7 cellular contexts compared by ENCODE assay signal in genomic region chr7:20120611-20121168, GRCh38.
DNase-seq lines count a peak whose midpoint lies in the region; ATAC-seq, FAIRE-seq and TF ChIP-seq lines count a peak whose summit lies in the region.
"Not testable (repeated sequence)": the region's sequence is repeated elsewhere in the genome, so short reads cannot be mapped to it uniquely, and the experiment has no call there.

No MANE protein-coding gene starts in this region.

- peaks cover 82% of the 10 kb centered on the region for H3K79me2 ChIP-seq in GM23338 (replicated peaks; ENCODE audit: insufficient read depth)

- H3K9me3 ChIP-seq in HUES64 (ENCODE audit: insufficient read depth, low read depth, low read length); iPS-15b (ENCODE audit: control insufficient read depth, insufficient read depth, low read length); kidney (ENCODE audit: control insufficient read depth in 1 of 2, low read length in 2 of 2); neuronal stem cell (replicated peaks in 1 of 2; ENCODE audit: control insufficient read depth in 2 of 2, insufficient read depth in 1 of 2, low read depth in 1 of 2, low read length in 2 of 2): not testable (repeated sequence)

- not testable (repeated sequence) for H3K4ac ChIP-seq in neuronal stem cell (ENCODE audit: low read length)

- in situ Hi-C loops in astrocyte of the spinal cord (cut with HindIII; ENCODE audit: low sequenced_read_pairs): not testable (repeated sequence)

- ATAC-seq in GM23338: peak; percentile 47

- not testable (repeated sequence) for H2AK5ac ChIP-seq in neuronal stem cell (ENCODE audit: low read depth, low read length)

- H4K20me1 ChIP-seq in GM23338 (replicated peaks; ENCODE audit: insufficient read depth): not testable (repeated sequence)

- H3K79me1 ChIP-seq in neuronal stem cell (ENCODE audit: low read depth, low read length): not testable (repeated sequence)

- H3K36me3 ChIP-seq in GM23338 (ENCODE audit: insufficient read depth); iPS-15b (ENCODE audit: control insufficient read depth, insufficient read depth, low read length); kidney (ENCODE audit: control insufficient read depth in 1 of 2, insufficient read depth in 2 of 2, low read length in 2 of 2); neuronal stem cell (replicated peaks in 1 of 2; ENCODE audit: control insufficient read depth in 2 of 2, insufficient read depth in 2 of 2, low read length in 2 of 2): not testable (repeated sequence)
- peaks cover 35% of the 10 kb centered on the region for H3K36me3 ChIP-seq in HUES64 (ENCODE audit: insufficient read depth, low read length)

- H3K4me2 ChIP-seq in GM23338: peak overlapping the region; percentile 81
- not testable (repeated sequence) for H3K4me2 ChIP-seq in neuronal stem cell (ENCODE audit: insufficient read depth, low read length, poor library complexity, severe bottlenecking)

- intact Hi-C loops in kidney (cut with DNase I): not testable (repeated sequence)

- H2AFZ ChIP-seq in GM23338: not testable (repeated sequence)
- peak overlapping the region; percentile 0 for H2AFZ ChIP-seq in neuronal stem cell (ENCODE audit: low read length)

- H3K9me2 ChIP-seq in GM23338 (ENCODE audit: insufficient read depth): not testable (repeated sequence)

- DNase-seq in GM23338 (ENCODE audit: low spot score): peak; percentile 82
- DNase-seq in astrocyte of the spinal cord (ENCODE audit: low read depth, low spot score): peak; percentile 54
- DNase-seq in glutamatergic neuron; neuronal stem cell (ENCODE audit: low spot score): not testable (repeated sequence)
- peak; percentile 45 for DNase-seq in kidney

- WGBS in HUES64: 10% methylated on average over 7 of the region's 7 CpGs
- WGBS in neuronal stem cell (ENCODE audit: extremely low coverage in 2 of 2, insufficient read length in 2 of 2, insufficient replicate concordance in 1 of 2), 2 donors: no CpG with 5 or more reads among the region's 7 CpGs

- H2BK15ac ChIP-seq in neuronal stem cell (ENCODE audit: low read length): not testable (repeated sequence)

- H2BK12ac ChIP-seq in neuronal stem cell (ENCODE audit: low read length): not testable (repeated sequence)

- H3K4me3 ChIP-seq in GM23338 (peak overlapping the region; percentile 66), HUES64 (ENCODE audit: low read length) (peak overlapping the region; percentile 64), iPS-15b (ENCODE audit: low read depth, low read length) (peak overlapping the region; percentile 91)
- H3K4me3 ChIP-seq in astrocyte of the spinal cord (ENCODE audit: low read depth, low read length); kidney (ENCODE audit: low read length in 2 of 2); neuronal stem cell (ENCODE audit: low read length in 2 of 2): not testable (repeated sequence)

- not testable (repeated sequence) for H3K23ac ChIP-seq in neuronal stem cell (ENCODE audit: low read depth, low read length, poor library complexity)

- H3K27me3 ChIP-seq in GM23338 (ENCODE audit: insufficient read depth); HUES64 (ENCODE audit: insufficient read depth, low read length); iPS-15b (ENCODE audit: control insufficient read depth, insufficient read depth, low read length); neuronal stem cell (ENCODE audit: control insufficient read depth in 3 of 3, insufficient read depth in 3 of 3, low read depth in 1 of 3, low read length in 3 of 3): not testable (repeated sequence)

- not testable (repeated sequence) for H3K18ac ChIP-seq in neuronal stem cell (ENCODE audit: low read length)

- not testable (repeated sequence) for H3K14ac ChIP-seq in neuronal stem cell (ENCODE audit: low read length)

- H3K27me3 Mint-ChIP-seq in GM23338 (ENCODE audit: insufficient read depth, low read depth, poor library complexity); glutamatergic neuron (ENCODE audit: unreplicated experiment): not testable (repeated sequence)

- not testable (repeated sequence) for H3K9me3 Mint-ChIP-seq in GM23338; glutamatergic neuron (ENCODE audit: unreplicated experiment)

- not testable (repeated sequence) for H4K8ac ChIP-seq in neuronal stem cell (ENCODE audit: low read depth, low read length)

- H2BK5ac ChIP-seq in neuronal stem cell (ENCODE audit: low read length): not testable (repeated sequence)

- not testable (repeated sequence) for H3K4me3 Mint-ChIP-seq in GM23338
- H3K4me3 Mint-ChIP-seq in glutamatergic neuron (ENCODE audit: unreplicated experiment): peak overlapping the region; percentile 56

- not testable (repeated sequence) for H3F3A ChIP-seq in GM23338 (replicated peaks; ENCODE audit: low read depth)

- FAIRE-seq in kidney (lab: Jason Lieb, UNC): not testable (repeated sequence)

- H3K4me1 Mint-ChIP-seq in GM23338: peaks cover 36% of the 10 kb centered on the region
- H3K4me1 Mint-ChIP-seq in glutamatergic neuron (ENCODE audit: low read depth, unreplicated experiment): not testable (repeated sequence)

- not testable (repeated sequence) for H4K91ac ChIP-seq in neuronal stem cell (ENCODE audit: low read depth, low read length, poor library complexity)

- H3K36me3 Mint-ChIP-seq in GM23338 (ENCODE audit: low read depth): peaks cover 34% of the 10 kb centered on the region
- not testable (repeated sequence) for H3K36me3 Mint-ChIP-seq in glutamatergic neuron (ENCODE audit: unreplicated experiment)

- H3K9ac ChIP-seq in HUES64 (ENCODE audit: low read depth, low read length) (peak overlapping the region; percentile 93), iPS-15b (ENCODE audit: low read depth, low read length) (peak overlapping the region; percentile 95)
- not testable (repeated sequence) for H3K9ac ChIP-seq in kidney (ENCODE audit: low read length in 2 of 2); neuronal stem cell (ENCODE audit: low read depth, low read length, poor library complexity)

- peaks cover 41% of the 10 kb centered on the region for H3K4me1 ChIP-seq in GM23338 (ENCODE audit: insufficient read depth)
- H3K4me1 ChIP-seq in HUES64 (ENCODE audit: insufficient read depth, low read length): peaks cover 51% of the 10 kb centered on the region
- peaks cover 18% of the 10 kb centered on the region for H3K4me1 ChIP-seq in iPS-15b (ENCODE audit: control insufficient read depth, insufficient read depth, low read length)
- not testable (repeated sequence) for H3K4me1 ChIP-seq in kidney (ENCODE audit: control insufficient read depth in 1 of 2, insufficient read depth in 1 of 2, low read depth in 1 of 2, low read length in 2 of 2); neuronal stem cell (ENCODE audit: control insufficient read depth in 2 of 2, insufficient read depth in 1 of 2, low read depth in 1 of 2, low read length in 2 of 2)

- H3K27ac ChIP-seq in GM23338 (ENCODE audit: low read depth): peak overlapping the region; percentile 99
- peak overlapping the region; percentile 98 for H3K27ac ChIP-seq in HUES64 (ENCODE audit: low read depth, low read length)
- not testable (repeated sequence) for H3K27ac ChIP-seq in kidney (ENCODE audit: low read depth in 2 of 2, low read length in 2 of 2); neuronal stem cell (replicated peaks; ENCODE audit: low read length)

- H2BK120ac ChIP-seq in neuronal stem cell (ENCODE audit: low read depth, low read length): not testable (repeated sequence)

- not testable (repeated sequence) for TF ChIP-seq CTCF in GM23338 (conservative IDR thresholded peaks at IDR 0.05; ENCODE audit: low read depth in 2 of 2); astrocyte of the spinal cord (IDR thresholded peaks at IDR 0.05; ENCODE audit: low read depth, low read length); glutamatergic neuron (IDR thresholded peaks at IDR 0.05; ENCODE audit: partially characterized antibody, unreplicated experiment); kidney (IDR thresholded peaks at IDR 0.05; ENCODE audit: borderline replicate concordance, extremely low read depth, insufficient read depth)

- H3K27ac Mint-ChIP-seq in GM23338; glutamatergic neuron (ENCODE audit: unreplicated experiment): not testable (repeated sequence)

TF ChIP-seq in GM23338, 12 proteins besides CTCF, POLR2A, EP300 and RAD21 (continues in another document):
- TF ChIP-seq NANOG (IDR thresholded peaks at IDR 0.05; ENCODE audit: borderline replicate concordance): peak; percentile 94
- TF ChIP-seq POLR2AphosphoS5 (IDR thresholded peaks at IDR 0.05; ENCODE audit: low read depth): peak; percentile 39
- peak; percentile 12; the same call in 1 of the 2 replicates for TF ChIP-seq ETS1 (IDR thresholded peaks at IDR 0.05)
